27 cellular contexts compared by ENCODE assay signal in genomic region chr2:121348128-121348740, GRCh38.
"Had no signal": no experiment of that assay in that cellular context is flagged by ENCODE, and none has a peak within 500 bp of the region (broad histone marks: within the 10 kb centered on the region; RNA-seq: fewer than 3 reads in every experiment).

No MANE protein-coding gene starts in this region.

- DNase-seq: activated CD4-positive, alpha-beta T cell treated with anti-CD3 and anti-CD28 coated beads for 48 hours; activated CD4-positive, alpha-beta T cell treated with anti-CD3 and anti-CD28 coated beads, Interleukin-2, amount 50 U/mL, for 48 hours; activated CD8-positive, alpha-beta memory T cell treated with anti-CD3 and anti-CD28 coated beads for 24 hours; activated gamma-delta T cell; activated naive CD4-positive, alpha-beta T cell treated with anti-CD3 and anti-CD28 coated beads, Interleukin-2, amount 10 ng/mL, durations not matched to agents 7 days and 5 days; activated naive CD8-positive, alpha-beta T cell treated with anti-CD3 and anti-CD28 coated beads, Interleukin-2, amount 10 ng/mL, durations not matched to agents 7 days and 5 days; cerebellar nuclear complex; colonic mucosa; effector CD8-positive, alpha-beta T cell; esophagus squamous epithelium; foreskin melanocyte; glutamatergic neuron; left lung; naive B cell; right cardiac atrium; stimulated activated CD4-positive, alpha-beta T cell treated with anti-CD3 and anti-CD28 coated beads, Interleukin-2, amount 100 ng/mL, for 48 hours; stimulated activated naive CD8-positive, alpha-beta T cell treated with anti-CD3 and anti-CD28 coated beads, Interleukin-15, amount 100 ng/mL, for 72 hours; T-helper 1 cell; thyroid gland; upper lobe of right lung had no signal

- H3K4me1 Mint-ChIP-seq: activated naive CD4-positive, alpha-beta T cell treated with anti-CD3 and anti-CD28 coated beads, Interleukin-2, amount 10 ng/mL, durations not matched to agents 7 days and 5 days; brain; neural progenitor cell; stimulated activated naive CD8-positive, alpha-beta T cell treated with anti-CD3 and anti-CD28 coated beads, Interleukin-15, amount 100 ng/mL, for 72 hours had no signal

- H3K27me3 ChIP-seq: ascending aorta, cardiac muscle cell, colonic mucosa, esophagus squamous epithelium, left lung, neural progenitor cell, thyroid gland, upper lobe of right lung had no signal

- H3K4me1 ChIP-seq: ascending aorta, colonic mucosa, esophagus squamous epithelium, left lung, neural progenitor cell, upper lobe of right lung had no signal

- H3K4me3 Mint-ChIP-seq: activated naive CD4-positive, alpha-beta T cell treated with anti-CD3 and anti-CD28 coated beads, Interleukin-2, amount 10 ng/mL, durations not matched to agents 7 days and 5 days; activated naive CD8-positive, alpha-beta T cell treated with anti-CD3 and anti-CD28 coated beads, Interleukin-2, amount 10 ng/mL, durations not matched to agents 7 days and 5 days; brain; naive B cell; neural progenitor cell; stimulated activated naive CD8-positive, alpha-beta T cell treated with anti-CD3 and anti-CD28 coated beads, Interleukin-15, amount 100 ng/mL, for 72 hours; T-helper 2 cell treated with Interferon-gamma antibody and Interleukin-4, amounts not matched to agents 5 μg/mL and 100 μg/mL, for 36 hours had no signal

- H3K9me3 Mint-ChIP-seq: activated naive CD4-positive, alpha-beta T cell treated with anti-CD3 and anti-CD28 coated beads, Interleukin-2, amount 10 ng/mL, durations not matched to agents 7 days and 5 days; activated naive CD8-positive, alpha-beta T cell treated with anti-CD3 and anti-CD28 coated beads, Interleukin-2, amount 10 ng/mL, durations not matched to agents 7 days and 5 days; neural progenitor cell; stimulated activated naive CD8-positive, alpha-beta T cell treated with anti-CD3 and anti-CD28 coated beads, Interleukin-15, amount 100 ng/mL, for 72 hours; T-helper 2 cell treated with Interferon-gamma antibody and Interleukin-4, amounts not matched to agents 5 μg/mL and 100 μg/mL, for 36 hours had no signal

- H3K27ac ChIP-seq: ascending aorta, cardiac muscle cell, colonic mucosa, epithelial cell of prostate, esophagus squamous epithelium, left lung, neural progenitor cell, upper lobe of right lung had no signal

- H3K27me3 Mint-ChIP-seq: activated naive CD4-positive, alpha-beta T cell treated with anti-CD3 and anti-CD28 coated beads, Interleukin-2, amount 10 ng/mL, durations not matched to agents 7 days and 5 days; activated naive CD8-positive, alpha-beta T cell treated with anti-CD3 and anti-CD28 coated beads, Interleukin-2, amount 10 ng/mL, durations not matched to agents 7 days and 5 days; naive B cell; stimulated activated naive CD8-positive, alpha-beta T cell treated with anti-CD3 and anti-CD28 coated beads, Interleukin-15, amount 100 ng/mL, for 72 hours had no signal

- H3K4me3 ChIP-seq: ascending aorta, cardiac muscle cell, colonic mucosa, esophagus squamous epithelium, left lung, lung, neural progenitor cell, thyroid gland, upper lobe of right lung had no signal

- H3K27ac Mint-ChIP-seq: activated naive CD4-positive, alpha-beta T cell treated with anti-CD3 and anti-CD28 coated beads, Interleukin-2, amount 10 ng/mL, durations not matched to agents 7 days and 5 days; activated naive CD8-positive, alpha-beta T cell treated with anti-CD3 and anti-CD28 coated beads, Interleukin-2, amount 10 ng/mL, durations not matched to agents 7 days and 5 days; neural progenitor cell; T-helper 2 cell treated with Interferon-gamma antibody and Interleukin-4, amounts not matched to agents 5 μg/mL and 100 μg/mL, for 36 hours had no signal

- ATAC-seq: left lung; right cardiac atrium; stimulated activated naive CD8-positive, alpha-beta T cell treated with anti-CD3 and anti-CD28 coated beads, Interleukin-15, amount 100 ng/mL, for 72 hours; upper lobe of right lung had no signal

- H3K36me3 ChIP-seq: neural progenitor cell had no signal

- H3K9me3 ChIP-seq: ascending aorta, colonic mucosa, esophagus squamous epithelium, left lung, thyroid gland, upper lobe of right lung had no signal
